ENCODE assay signal across 2 cellular contexts in the genomic region with DNA sequence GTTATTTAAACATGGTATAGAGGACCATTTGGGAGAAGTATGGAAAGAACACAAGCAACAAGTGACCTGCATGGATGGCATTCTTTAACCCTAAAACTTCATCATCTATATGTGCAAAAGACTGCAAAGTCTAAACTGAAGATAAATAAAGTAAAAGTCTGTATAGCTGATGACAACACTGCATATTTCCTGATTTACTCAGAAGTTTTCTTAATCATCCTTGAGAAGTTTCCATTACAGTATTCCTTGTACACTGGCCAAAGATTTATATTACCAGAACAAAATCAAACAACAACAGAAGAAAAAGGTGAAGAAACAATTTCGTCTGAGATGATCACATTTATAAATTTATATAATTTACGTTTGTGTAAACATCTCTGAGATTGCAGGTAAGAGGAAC.
TF ChIP-seq lines count a peak whose summit lies in the region.

No MANE protein-coding gene starts in this region.

TF ChIP-seq in SK-N-SH, 30 proteins besides CTCF, POLR2A, EP300 and RAD21:
- no peak for TF ChIP-seq ELF1 (IDR thresholded peaks at IDR 0.05)
- TF ChIP-seq FOSL2 (IDR thresholded peaks at IDR 0.05; ENCODE audit: borderline replicate concordance, low read depth): peak; percentile 68; the same call in 1 of the 2 replicates
- TF ChIP-seq JUND (IDR thresholded peaks at IDR 0.05): peak; percentile 75
- TF ChIP-seq TEAD4 (IDR thresholded peaks at IDR 0.05; ENCODE audit: borderline replicate concordance, insufficient read depth): peak; percentile 25; the same call in 1 of the 2 replicates
- TF ChIP-seq, protein P1, sequence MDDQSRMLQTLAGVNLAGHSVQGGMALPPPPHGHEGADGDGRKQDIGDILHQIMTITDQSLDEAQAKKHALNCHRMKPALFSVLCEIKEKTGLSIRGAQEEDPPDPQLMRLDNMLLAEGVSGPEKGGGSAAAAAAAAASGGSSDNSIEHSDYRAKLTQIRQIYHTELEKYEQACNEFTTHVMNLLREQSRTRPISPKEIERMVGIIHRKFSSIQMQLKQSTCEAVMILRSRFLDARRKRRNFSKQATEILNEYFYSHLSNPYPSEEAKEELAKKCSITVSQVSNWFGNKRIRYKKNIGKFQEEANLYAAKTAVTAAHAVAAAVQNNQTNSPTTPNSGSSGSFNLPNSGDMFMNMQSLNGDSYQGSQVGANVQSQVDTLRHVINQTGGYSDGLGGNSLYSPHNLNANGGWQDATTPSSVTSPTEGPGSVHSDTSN (IDR thresholded peaks at IDR 0.05): peak; percentile 72
- TF ChIP-seq EZH2phosphoT487 (IDR thresholded peaks at IDR 0.05; ENCODE audit: borderline replicate concordance, low read depth): no peak
- TF ChIP-seq GABPA (IDR thresholded peaks at IDR 0.05; ENCODE audit: low read depth): no peak
- TF ChIP-seq SIN3A (IDR thresholded peaks at IDR 0.05; ENCODE audit: borderline replicate concordance, low read depth, low read length): no peak
- TF ChIP-seq, protein P2, sequence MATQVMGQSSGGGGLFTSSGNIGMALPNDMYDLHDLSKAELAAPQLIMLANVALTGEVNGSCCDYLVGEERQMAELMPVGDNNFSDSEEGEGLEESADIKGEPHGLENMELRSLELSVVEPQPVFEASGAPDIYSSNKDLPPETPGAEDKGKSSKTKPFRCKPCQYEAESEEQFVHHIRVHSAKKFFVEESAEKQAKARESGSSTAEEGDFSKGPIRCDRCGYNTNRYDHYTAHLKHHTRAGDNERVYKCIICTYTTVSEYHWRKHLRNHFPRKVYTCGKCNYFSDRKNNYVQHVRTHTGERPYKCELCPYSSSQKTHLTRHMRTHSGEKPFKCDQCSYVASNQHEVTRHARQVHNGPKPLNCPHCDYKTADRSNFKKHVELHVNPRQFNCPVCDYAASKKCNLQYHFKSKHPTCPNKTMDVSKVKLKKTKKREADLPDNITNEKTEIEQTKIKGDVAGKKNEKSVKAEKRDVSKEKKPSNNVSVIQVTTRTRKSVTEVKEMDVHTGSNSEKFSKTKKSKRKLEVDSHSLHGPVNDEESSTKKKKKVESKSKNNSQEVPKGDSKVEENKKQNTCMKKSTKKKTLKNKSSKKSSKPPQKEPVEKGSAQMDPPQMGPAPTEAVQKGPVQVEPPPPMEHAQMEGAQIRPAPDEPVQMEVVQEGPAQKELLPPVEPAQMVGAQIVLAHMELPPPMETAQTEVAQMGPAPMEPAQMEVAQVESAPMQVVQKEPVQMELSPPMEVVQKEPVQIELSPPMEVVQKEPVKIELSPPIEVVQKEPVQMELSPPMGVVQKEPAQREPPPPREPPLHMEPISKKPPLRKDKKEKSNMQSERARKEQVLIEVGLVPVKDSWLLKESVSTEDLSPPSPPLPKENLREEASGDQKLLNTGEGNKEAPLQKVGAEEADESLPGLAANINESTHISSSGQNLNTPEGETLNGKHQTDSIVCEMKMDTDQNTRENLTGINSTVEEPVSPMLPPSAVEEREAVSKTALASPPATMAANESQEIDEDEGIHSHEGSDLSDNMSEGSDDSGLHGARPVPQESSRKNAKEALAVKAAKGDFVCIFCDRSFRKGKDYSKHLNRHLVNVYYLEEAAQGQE (IDR thresholded peaks at IDR 0.05; ENCODE audit: low read depth, low read length): no peak
- peak; percentile 64 for TF ChIP-seq NFIC (IDR thresholded peaks at IDR 0.05; ENCODE audit: borderline replicate concordance)
- TF ChIP-seq RFX5 (IDR thresholded peaks at IDR 0.05; ENCODE audit: low read length): no peak
- no peak for TF ChIP-seq NRF1 (IDR thresholded peaks at IDR 0.05; ENCODE audit: low read depth, low read length)
- TF ChIP-seq MXI1 (IDR thresholded peaks at IDR 0.05; ENCODE audit: low read depth, low read length): no peak
- peak; percentile 63; the same call in 1 of the 2 replicates for TF ChIP-seq TCF12 (IDR thresholded peaks at IDR 0.05)

TF ChIP-seq in endothelial cell of umbilical vein, 7 proteins besides CTCF, POLR2A, EP300 and RAD21:
- TF ChIP-seq EZH2 (IDR thresholded peaks at IDR 0.05; ENCODE audit: borderline replicate concordance, low read depth, low read length, severe bottlenecking) (no peak), FOS (IDR thresholded peaks at IDR 0.05; ENCODE audit: borderline replicate concordance, insufficient read depth, low read length) (no peak), MYC (IDR thresholded peaks at IDR 0.05; ENCODE audit: low read depth, low read length) (no peak), MAX (IDR thresholded peaks at IDR 0.05; ENCODE audit: insufficient read depth, insufficient read length) (no peak), JUN (IDR thresholded peaks at IDR 0.05; ENCODE audit: borderline replicate concordance, insufficient read depth, insufficient read length, low read depth) (no peak), POLR2AphosphoS5 (IDR thresholded peaks at IDR 0.05; ENCODE audit: insufficient read depth, low read depth, low read length) (no peak), GATA2 (IDR thresholded peaks at IDR 0.05; ENCODE audit: insufficient read depth, insufficient read length, low read depth, low read length) (no peak)
TF ChIP-seq in endothelial cell of umbilical vein: peak in this region for 0.
